Comparison of ENCODE assay signal across 35 cellular contexts in genomic region chr10:47418966-47419365, GRCh38. TPM values are rescaled to one million over a fixed set of nuclear protein-coding genes. Genes with fewer than 3 reads are reported as not detected.
"Had no signal": no experiment of that assay in that cellular context is flagged by ENCODE, and none has a peak within 500 bp of the region (broad histone marks: within the 10 kb centered on the region; RNA-seq: fewer than 3 reads in every experiment).

No MANE protein-coding gene starts in this region.

- H3K4me1 Mint-ChIP-seq: activated B cell treated with CpG ODN at 0.5 μM for 24 hours had no signal

- H3K4me3 Mint-ChIP-seq: activated B cell treated with CpG ODN at 0.5 μM for 24 hours; activated CD4-positive, alpha-beta memory T cell treated with anti-CD3 and anti-CD28 coated beads for 36 hours; activated naive CD4-positive, alpha-beta T cell treated with anti-CD3 and anti-CD28 coated beads for 36 hours; activated T-cell treated with anti-CD3 and anti-CD28 coated beads, Interleukin-2, amount 50 U/mL, for 4 hours; activated T-helper 1 cell treated with anti-CD3 and anti-CD28 coated beads, Interleukin-12 subunit alpha, Interleukin-12 subunit beta, Interleukin-2, Interleukin-4 antibody, amounts not matched to agents 30 ng/mL and 10 ng/mL and 1 ng/mL, durations not matched to agents 14 hours and 24 hours and 36 hours; brain had no signal

- H3K36me3 Mint-ChIP-seq: activated CD4-positive, alpha-beta memory T cell treated with anti-CD3 and anti-CD28 coated beads for 36 hours; activated naive CD4-positive, alpha-beta T cell treated with anti-CD3 and anti-CD28 coated beads, Interleukin-2, amount 50 U/mL, for 72 hours; brain had no signal

- H3K4me3 ChIP-seq: adrenal gland, MG63, Peyer's patch had no signal

- H3K9me3 ChIP-seq: adrenal gland, MG63, Peyer's patch had no signal

- H3K27me3 Mint-ChIP-seq: activated B cell treated with CpG ODN at 0.5 μM for 24 hours; activated CD4-positive, alpha-beta memory T cell treated with anti-CD3 and anti-CD28 coated beads for 36 hours had no signal

- H3K4me1 ChIP-seq: adrenal gland, Peyer's patch had no signal

- H3K36me3 ChIP-seq: adrenal gland, MG63, Peyer's patch had no signal

- H3K9me3 Mint-ChIP-seq: activated B cell treated with CpG ODN at 0.5 μM for 24 hours; activated CD4-positive, alpha-beta memory T cell treated with anti-CD3 and anti-CD28 coated beads for 36 hours; activated naive CD4-positive, alpha-beta T cell treated with anti-CD3 and anti-CD28 coated beads for 36 hours; activated naive CD4-positive, alpha-beta T cell treated with anti-CD3 and anti-CD28 coated beads, Interleukin-2, amount 50 U/mL, for 72 hours; activated T-cell treated with anti-CD3 and anti-CD28 coated beads, Interleukin-2, amount 50 U/mL, for 4 hours; activated T-helper 1 cell treated with anti-CD3 and anti-CD28 coated beads, Interleukin-12 subunit alpha, Interleukin-12 subunit beta, Interleukin-2, Interleukin-4 antibody, amounts not matched to agents 30 ng/mL and 10 ng/mL and 1 ng/mL, durations not matched to agents 14 hours and 24 hours and 36 hours had no signal

- H3K27ac ChIP-seq: adrenal gland, Peyer's patch, VCaP had no signal

- H3K27ac Mint-ChIP-seq: activated B cell treated with CpG ODN at 0.5 μM for 24 hours; activated CD4-positive, alpha-beta memory T cell treated with anti-CD3 and anti-CD28 coated beads for 36 hours; activated naive CD4-positive, alpha-beta T cell treated with anti-CD3 and anti-CD28 coated beads for 36 hours; activated naive CD4-positive, alpha-beta T cell treated with anti-CD3 and anti-CD28 coated beads, Interleukin-2, amount 50 U/mL, for 72 hours; activated T-helper 1 cell treated with anti-CD3 and anti-CD28 coated beads, Interleukin-12 subunit alpha, Interleukin-12 subunit beta, Interleukin-2, Interleukin-4 antibody, amounts not matched to agents 30 ng/mL and 10 ng/mL and 1 ng/mL, durations not matched to agents 14 hours and 24 hours and 36 hours; brain had no signal

- DNase-seq: activated B cell treated with CpG ODN at 0.5 μM for 24 hours; activated CD4-positive, alpha-beta memory T cell treated with anti-CD3 and anti-CD28 coated beads for 36 hours; activated CD4-positive, alpha-beta T cell treated with anti-CD3 and anti-CD28 coated beads for 4 hours; activated CD4-positive, alpha-beta T cell treated with anti-CD3 and anti-CD28 coated beads, Interleukin-2, amount 50 U/mL, for 1 hour; activated CD4-positive, CD25-positive, alpha-beta regulatory T cell treated with anti-CD3 and anti-CD28 coated beads, Interleukin-2, amount 50 U/mL, for 72 hours; activated CD8-positive, alpha-beta memory T cell treated with anti-CD3 and anti-CD28 coated beads, Interleukin-2, amount 50 U/mL, for 4 hours; activated gamma-delta T cell treated with Interleukin-2 at 50 U/mL for 16 hours; activated naive CD4-positive, alpha-beta T cell treated with anti-CD3 and anti-CD28 coated beads for 36 hours; activated T-cell treated with anti-CD3 and anti-CD28 coated beads for 4 hours; activated T-cell treated with anti-CD3 and anti-CD28 coated beads, Interleukin-2, amount 50 U/mL, for 4 hours; adrenal gland; caudate nucleus; Kasumi-1; MG63; MV-4-11; NCI-H1092; NCI-H1436 treated with DMSO at 0.1 percent for 48 hours; NCI-H1694 treated with DMSO at 0.1 percent for 48 hours; NCI-H2029; NCI-H345; NCI-H524 treated with DMSO at 0.1 percent for 48 hours; PC-3; RPMI8226; SW 1271; T-helper 1 cell; T-helper 2 cell; T-helper 9 cell had no signal

- FAIRE-seq: bronchial epithelial cell had no signal

RNA-seq across cellular contexts. Expression of gene ZNF488, which starts 34.9 kb away (rescaled TPM):
- total RNA-seq: activated B cell treated with CpG ODN at 0.5 μM for 24 hours; activated T-helper 1 cell treated with anti-CD3 and anti-CD28 coated beads, Interleukin-12 subunit alpha, Interleukin-12 subunit beta, Interleukin-2, Interleukin-4 antibody, amounts not matched to agents 30 ng/mL and 10 ng/mL and 1 ng/mL, durations not matched to agents 14 hours and 24 hours and 36 hours; NCI-H460; Right ventricle myocardium inferior had no signal
